8 cellular contexts compared by ENCODE assay signal in the genomic region with DNA sequence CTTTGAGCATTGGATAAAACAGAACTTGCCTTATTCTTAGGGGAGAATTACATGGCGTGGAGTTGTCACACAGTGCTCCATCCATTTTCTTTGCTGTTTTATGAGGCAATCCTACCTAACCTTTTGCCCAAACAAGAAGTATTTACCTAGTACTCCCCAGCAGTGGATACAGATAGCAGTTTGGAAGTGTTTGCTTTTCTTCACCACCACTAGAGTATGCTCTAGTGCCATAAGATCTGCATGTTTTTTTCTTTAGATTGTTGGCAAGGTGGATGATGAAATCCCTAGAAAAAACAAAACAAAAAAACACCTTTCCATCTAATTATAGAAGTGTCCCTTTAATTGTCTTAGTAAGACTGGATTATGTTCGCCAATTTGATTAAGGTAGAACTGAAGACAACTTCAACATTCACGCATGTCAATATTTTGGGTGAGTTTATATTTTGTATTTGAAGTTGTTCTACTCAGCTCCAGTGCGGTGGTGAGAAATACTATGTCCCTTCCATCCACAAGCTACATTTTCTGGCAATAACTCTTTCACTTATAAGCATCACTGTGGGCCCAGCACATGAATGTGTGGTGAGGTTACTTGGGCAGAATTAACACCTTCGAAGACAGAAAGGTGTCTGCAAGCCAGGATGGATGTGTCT. TPM values are rescaled to one million over a fixed set of nuclear protein-coding genes. Genes with fewer than 3 reads are reported as not detected.
DNase-seq lines count a peak whose midpoint lies in the region; ATAC-seq and TF ChIP-seq lines count a peak whose summit lies in the region.

No MANE protein-coding gene starts in this region.

- DNase-seq in GM12865 (ENCODE audit: low read depth) (peak; percentile 19), NCI-H146 (lab: John Stamatoyannopoulos, UW) (peak; percentile 59), astrocyte of the cerebellum (ENCODE audit: low read depth) (peak; percentile 15), lower lobe of right lung (no peak), CD1c-positive myeloid dendritic cell (ENCODE audit: extremely low spot score) (no peak)
- no peak for DNase-seq in activated CD8-positive, alpha-beta memory T cell treated with anti-CD3 and anti-CD28 coated beads, Interleukin-2, amount 50 U/mL, for 48 hours

- H3K9me3 ChIP-seq in lower lobe of right lung: no peaks in the 10 kb centered on the region

- peaks cover 3% of the 10 kb centered on the region for H3K27me3 ChIP-seq in lower lobe of right lung (ENCODE audit: low read depth)

- intact Hi-C loops in lower lobe of right lung (cut with DNase I): no loop called here

- ATAC-seq in lower lobe of right lung (peak; percentile 75 to 88), GM18870 (IDR thresholded peaks at IDR 0.05; ENCODE audit: unreplicated experiment) (no peak), GM18873 (IDR thresholded peaks at IDR 0.05; ENCODE audit: low FRiP score, unreplicated experiment) (no peak)

- no peaks in the 10 kb centered on the region for H3K36me3 ChIP-seq in lower lobe of right lung

- in situ Hi-C loops in astrocyte of the cerebellum (cut with HindIII; ENCODE audit: low sequenced_read_pairs): no loop called here

- peaks cover 9% of the 10 kb centered on the region for H3K4me1 ChIP-seq in lower lobe of right lung

- H3K4me3 ChIP-seq in GM12865 (ENCODE audit: low read depth, low read length): no peak overlapping the region
- H3K4me3 ChIP-seq in astrocyte of the cerebellum (ENCODE audit: low read depth, low read length): no peak overlapping the region
- H3K4me3 ChIP-seq in lower lobe of right lung: no peak overlapping the region

- peak; percentile 60 for TF ChIP-seq CTCF in GM12865 (IDR thresholded peaks at IDR 0.05; ENCODE audit: insufficient read depth, low read depth, low read length, missing control alignments)
- peak; percentile 61 for TF ChIP-seq CTCF in astrocyte of the cerebellum (IDR thresholded peaks at IDR 0.05; ENCODE audit: low read depth, low read length, missing control alignments)
- TF ChIP-seq CTCF in lower lobe of right lung (IDR thresholded peaks at IDR 0.05): peak; percentile 36

- no peak overlapping the region for H3K27ac ChIP-seq in lower lobe of right lung

RNA-seq across cellular contexts. Expression of a gene that starts 23.6 kb away (rescaled TPM):
- 23.8 TPM for total RNA-seq in lower lobe of right lung

Comparison
In these comparisons a context has a peak if more than half of its experiments do, and no peak if none do; other contexts are left out.
1. DNase-seq: peak in GM12865 (single experiment), NCI-H146 (single experiment) and astrocyte of the cerebellum (single experiment); none in lower lobe of right lung (single experiment), activated CD8-positive, alpha-beta memory T cell treated with anti-CD3 and anti-CD28 coated beads, Interleukin-2, amount 50 U/mL, for 48 hours (single experiment) and CD1c-positive myeloid dendritic cell (single experiment).
2. ATAC-seq: peak in lower lobe of right lung (2 of 2); none in GM18870 (single experiment) and GM18873 (single experiment).
3. Peak in every context shown above with its lines, with median percentiles within 50 percentile points of each other: CTCF ChIP-seq.